In the genomic region with DNA sequence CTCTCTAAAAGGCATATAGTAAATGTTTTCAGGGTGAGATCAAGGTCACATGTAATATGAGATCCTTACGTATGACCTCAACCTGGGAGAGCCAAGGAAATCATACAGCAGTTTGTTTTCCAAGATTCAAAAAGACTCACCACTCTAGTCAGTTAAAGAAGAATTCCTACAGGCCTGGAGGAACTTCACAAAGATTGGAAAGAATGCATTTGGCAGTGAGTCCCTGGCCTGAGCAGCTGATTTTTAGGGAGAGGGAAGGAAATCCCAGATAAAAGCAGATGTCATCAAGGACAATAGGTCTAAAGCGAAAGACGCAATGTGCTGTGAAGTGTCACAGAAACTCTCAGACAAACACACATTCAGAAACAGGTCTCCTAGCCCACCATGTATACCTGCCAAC, we compare ENCODE assay signal across 1 cellular context.
TF ChIP-seq lines count a peak whose summit lies in the region.

No MANE protein-coding gene starts in this region.

TF ChIP-seq in SK-N-SH treated with all-trans-retinoic acid at 6 μM for 48 hours, 23 proteins besides CTCF, POLR2A, EP300 and RAD21 (continued from another document):
- TF ChIP-seq, protein P1, sequence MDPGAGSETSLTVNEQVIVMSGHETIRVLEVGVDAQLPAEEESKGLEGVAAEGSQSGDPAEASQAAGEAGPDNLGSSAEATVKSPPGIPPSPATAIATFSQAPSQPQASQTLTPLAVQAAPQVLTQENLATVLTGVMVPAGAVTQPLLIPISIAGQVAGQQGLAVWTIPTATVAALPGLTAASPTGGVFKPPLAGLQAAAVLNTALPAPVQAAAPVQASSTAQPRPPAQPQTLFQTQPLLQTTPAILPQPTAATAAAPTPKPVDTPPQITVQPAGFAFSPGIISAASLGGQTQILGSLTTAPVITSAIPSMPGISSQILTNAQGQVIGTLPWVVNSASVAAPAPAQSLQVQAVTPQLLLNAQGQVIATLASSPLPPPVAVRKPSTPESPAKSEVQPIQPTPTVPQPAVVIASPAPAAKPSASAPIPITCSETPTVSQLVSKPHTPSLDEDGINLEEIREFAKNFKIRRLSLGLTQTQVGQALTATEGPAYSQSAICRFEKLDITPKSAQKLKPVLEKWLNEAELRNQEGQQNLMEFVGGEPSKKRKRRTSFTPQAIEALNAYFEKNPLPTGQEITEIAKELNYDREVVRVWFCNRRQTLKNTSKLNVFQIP (CRISPR knock-in tag; IDR thresholded peaks at IDR 0.05; ENCODE audit: borderline replicate concordance, low read depth) = no peak
- TF ChIP-seq ZFP30 (CRISPR knock-in tag; IDR thresholded peaks at IDR 0.05) (no peak), ZFP3 (CRISPR knock-in tag; IDR thresholded peaks at IDR 0.05) (no peak)
